Comparison of ENCODE assay signal across 10 cellular contexts in the genomic region with DNA sequence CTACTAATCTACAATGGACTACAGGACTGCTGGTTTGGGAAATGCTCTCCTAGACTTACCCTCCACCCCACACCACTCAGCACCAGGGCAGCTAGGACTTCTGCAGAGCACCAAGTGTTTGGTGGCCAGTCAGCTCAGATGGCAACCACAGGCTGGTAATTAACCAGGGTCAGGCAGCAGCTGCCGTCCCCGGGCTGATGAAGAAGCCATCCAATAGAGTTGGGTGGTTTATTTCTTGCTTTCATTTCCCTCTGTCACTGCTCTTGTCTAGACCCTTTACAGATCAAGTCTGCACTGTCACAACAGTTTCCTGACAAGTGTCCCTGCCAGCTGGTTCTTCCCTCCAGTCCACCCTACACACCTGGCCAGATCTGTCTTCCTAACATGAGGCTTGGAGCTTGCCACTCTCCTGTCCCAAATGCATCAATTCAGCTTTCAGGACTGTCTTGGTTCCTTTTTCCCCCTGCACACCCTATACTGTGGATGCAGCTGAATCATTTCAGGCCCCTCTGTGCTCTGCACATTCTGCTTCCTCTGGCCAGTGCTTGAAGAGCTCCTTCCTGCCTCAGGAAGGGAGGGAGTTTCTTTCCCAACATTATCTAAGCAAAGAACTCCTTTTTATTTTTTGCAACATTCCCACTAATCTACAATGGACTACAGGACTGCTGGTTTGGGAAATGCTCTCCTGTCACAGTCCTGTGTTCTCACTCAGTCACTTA. TPM values are rescaled to one million over a fixed set of nuclear protein-coding genes. Genes with fewer than 3 reads are reported as not detected.
DNase-seq lines count a peak whose midpoint lies in the region; ATAC-seq lines count a peak whose summit lies in the region.
"Had no signal": no experiment of that assay in that cellular context is flagged by ENCODE, and none has a peak within 500 bp of the region (broad histone marks: within the 10 kb centered on the region; RNA-seq: fewer than 3 reads in every experiment).

No MANE protein-coding gene starts in this region.

- no peaks in the 10 kb centered on the region for H3K36me3 Mint-ChIP-seq in activated CD4-positive, alpha-beta T cell treated with anti-CD3 and anti-CD28 coated beads, Interleukin-2, amount 10 ng/mL, durations not matched to agents 24 days and 14 days (ENCODE audit: low read depth)
- H3K36me3 Mint-ChIP-seq: activated CD8-positive, alpha-beta memory T cell treated with anti-CD3 and anti-CD28 coated beads, Interleukin-2, amount 10 ng/mL, durations not matched to agents 7 days and 5 days had no signal

- peaks cover 73% of the 10 kb centered on the region for H3K27me3 Mint-ChIP-seq in activated CD4-positive, alpha-beta T cell treated with anti-CD3 and anti-CD28 coated beads, Interleukin-2, amount 10 ng/mL, durations not matched to agents 24 days and 14 days

- DNase-seq in mesenteric fat pad (ENCODE audit: low spot score) (peak; percentile 41), AG20443 (ENCODE audit: low spot score) (no peak)
- DNase-seq in activated CD4-positive, alpha-beta T cell treated with anti-CD3 and anti-CD28 coated beads, Interleukin-2, amount 10 ng/mL, durations not matched to agents 24 days and 14 days: no peak
- no peak for DNase-seq in stimulated activated CD4-positive, alpha-beta T cell treated with anti-CD3 and anti-CD28 coated beads, Interleukin-2, amount 100 ng/mL, for 48 hours
- no peak for DNase-seq in activated CD8-positive, alpha-beta memory T cell treated with anti-CD3 and anti-CD28 coated beads for 24 hours
- DNase-seq: activated CD8-positive, alpha-beta memory T cell treated with anti-CD3 and anti-CD28 coated beads, Interleukin-2, amount 10 ng/mL, durations not matched to agents 7 days and 5 days; stimulated activated naive CD4-positive, alpha-beta T cell had no signal

- H3K27ac Mint-ChIP-seq in activated CD4-positive, alpha-beta T cell treated with anti-CD3 and anti-CD28 coated beads, Interleukin-2, amount 10 ng/mL, durations not matched to agents 24 days and 14 days: no peak overlapping the region
- H3K27ac Mint-ChIP-seq: activated CD8-positive, alpha-beta memory T cell treated with anti-CD3 and anti-CD28 coated beads, Interleukin-2, amount 10 ng/mL, durations not matched to agents 7 days and 5 days had no signal

- peaks cover 14% of the 10 kb centered on the region for H3K4me1 Mint-ChIP-seq in activated CD4-positive, alpha-beta T cell treated with anti-CD3 and anti-CD28 coated beads, Interleukin-2, amount 10 ng/mL, durations not matched to agents 24 days and 14 days

- no peak overlapping the region for H3K4me3 Mint-ChIP-seq in activated CD4-positive, alpha-beta T cell treated with anti-CD3 and anti-CD28 coated beads, Interleukin-2, amount 10 ng/mL, durations not matched to agents 24 days and 14 days
- H3K4me3 Mint-ChIP-seq: activated CD8-positive, alpha-beta memory T cell treated with anti-CD3 and anti-CD28 coated beads, Interleukin-2, amount 10 ng/mL, durations not matched to agents 7 days and 5 days had no signal

- ATAC-seq in GM18520 (IDR thresholded peaks at IDR 0.05; ENCODE audit: unreplicated experiment) (peak; percentile 49), GM21515 (IDR thresholded peaks at IDR 0.05; ENCODE audit: unreplicated experiment) (peak; percentile 56), HG03571 (IDR thresholded peaks at IDR 0.05; ENCODE audit: unreplicated experiment) (peak; percentile 84)
- ATAC-seq: activated CD8-positive, alpha-beta memory T cell treated with anti-CD3 and anti-CD28 coated beads, Interleukin-2, amount 10 ng/mL, durations not matched to agents 7 days and 5 days had no signal

- intact Hi-C loops in activated CD4-positive, alpha-beta T cell treated with anti-CD3 and anti-CD28 coated beads, Interleukin-2, amount 10 ng/mL, durations not matched to agents 24 days and 14 days (cut with micrococcal nuclease): no loop called here

- no peaks in the 10 kb centered on the region for H3K9me3 Mint-ChIP-seq in activated CD4-positive, alpha-beta T cell treated with anti-CD3 and anti-CD28 coated beads, Interleukin-2, amount 10 ng/mL, durations not matched to agents 24 days and 14 days

RNA-seq across cellular contexts. Expression of gene HSPA9, which starts 30.2 kb away (rescaled TPM):
- total RNA-seq in mesenteric fat pad: 224 TPM
- total RNA-seq in activated CD4-positive, alpha-beta T cell treated with anti-CD3 and anti-CD28 coated beads, Interleukin-2, amount 10 ng/mL, durations not matched to agents 24 days and 14 days: 415 and 430 TPM in 2 replicates
